22 cellular contexts compared by ENCODE assay signal in genomic region chr1:81597720-81598426, GRCh38.
"Had no signal": no experiment of that assay in that cellular context is flagged by ENCODE, and none has a peak within 500 bp of the region (broad histone marks: within the 10 kb centered on the region; RNA-seq: fewer than 3 reads in every experiment).

No MANE protein-coding gene starts in this region.

- H3K9me3 Mint-ChIP-seq: endodermal cell; stimulated activated memory B cell treated with anti-CD40 and anti-IgM and Interleukin-4, amounts not matched to agents 10 μg/mL and 1 μg/mL and 100 μg/mL, for 72 hours; stimulated activated naive CD8-positive, alpha-beta T cell treated with anti-CD3 and anti-CD28 coated beads, Interleukin-15, amount 100 ng/mL, for 72 hours had no signal

- DNase-seq: colonic mucosa; effector CD4-positive, alpha-beta T cell; endodermal cell; erythroblast; foreskin keratinocyte; immature natural killer cell; left ventricle myocardium inferior; lower lobe of right lung; midbrain; spleen; stimulated activated CD4-positive, alpha-beta T cell treated with anti-CD3 and anti-CD28 coated beads, Interleukin-15, amount 100 ng/mL, for 24 hours; stimulated activated CD4-positive, alpha-beta T cell treated with anti-CD3 and anti-CD28 coated beads, Interleukin-1b, Interleukin-23, amount 100 ng/mL, for 48 hours; stimulated activated CD4-positive, alpha-beta T cell treated with anti-CD3 and anti-CD28 coated beads, Interleukin-4, amount 100 ng/mL, for 24 hours; stimulated activated naive CD8-positive, alpha-beta T cell treated with anti-CD3 and anti-CD28 coated beads, Interleukin-15, amount 100 ng/mL, for 72 hours; transverse colon had no signal

- H3K36me3 Mint-ChIP-seq: memory B cell; stimulated activated memory B cell treated with anti-CD40 and anti-IgM and Interleukin-4, amounts not matched to agents 10 μg/mL and 1 μg/mL and 100 μg/mL, for 72 hours had no signal

- H3K27me3 Mint-ChIP-seq: memory B cell; natural killer cell treated with Interleukin-12 subunit alpha and Interleukin-12 subunit beta and Interleukin-15 and Interleukin-18, amount 100 ng/mL, for 72 hours; stimulated activated memory B cell treated with anti-CD40 and anti-IgM and Interleukin-4, amounts not matched to agents 10 μg/mL and 1 μg/mL and 100 μg/mL, for 72 hours; stimulated activated naive CD8-positive, alpha-beta T cell treated with anti-CD3 and anti-CD28 coated beads, Interleukin-15, amount 100 ng/mL, for 72 hours had no signal

- H3K4me1 ChIP-seq: colonic mucosa, foreskin keratinocyte, left ventricle myocardium inferior, lower lobe of right lung, spleen, transverse colon had no signal

- FAIRE-seq: endothelial cell of umbilical vein, keratinocyte had no signal

- H3K27ac ChIP-seq: colonic mucosa, foreskin keratinocyte, left ventricle myocardium inferior, lower lobe of right lung, spleen, thoracic aorta, transverse colon had no signal

- H3K4me3 Mint-ChIP-seq: endodermal cell; immature natural killer cell; memory B cell; natural killer cell treated with Interleukin-12 subunit alpha and Interleukin-12 subunit beta and Interleukin-15 and Interleukin-18, amount 100 ng/mL, for 72 hours; stimulated activated memory B cell treated with anti-CD40 and anti-IgM and Interleukin-4, amounts not matched to agents 10 μg/mL and 1 μg/mL and 100 μg/mL, for 72 hours; stimulated activated naive CD8-positive, alpha-beta T cell treated with anti-CD3 and anti-CD28 coated beads, Interleukin-15, amount 100 ng/mL, for 72 hours had no signal

- H3K27ac Mint-ChIP-seq: endodermal cell; immature natural killer cell; memory B cell; natural killer cell treated with Interleukin-12 subunit alpha and Interleukin-12 subunit beta and Interleukin-15 and Interleukin-18, amount 100 ng/mL, for 72 hours; stimulated activated memory B cell treated with anti-CD40 and anti-IgM and Interleukin-4, amounts not matched to agents 10 μg/mL and 1 μg/mL and 100 μg/mL, for 72 hours; stimulated activated naive CD8-positive, alpha-beta T cell treated with anti-CD3 and anti-CD28 coated beads, Interleukin-15, amount 100 ng/mL, for 72 hours had no signal

- H3K4me1 Mint-ChIP-seq: immature natural killer cell; memory B cell; stimulated activated memory B cell treated with anti-CD40 and anti-IgM and Interleukin-4, amounts not matched to agents 10 μg/mL and 1 μg/mL and 100 μg/mL, for 72 hours; stimulated activated naive CD8-positive, alpha-beta T cell treated with anti-CD3 and anti-CD28 coated beads, Interleukin-15, amount 100 ng/mL, for 72 hours had no signal

- H3K36me3 ChIP-seq: colonic mucosa, left ventricle myocardium inferior, lower lobe of right lung, spleen, thoracic aorta, transverse colon had no signal

- H3K9me3 ChIP-seq: colonic mucosa, left ventricle myocardium inferior, lower lobe of right lung, spleen, thoracic aorta, transverse colon had no signal

- H3K4me3 ChIP-seq: colonic mucosa, left ventricle myocardium inferior, lower lobe of right lung, spleen, thoracic aorta, transverse colon had no signal

- ATAC-seq: foreskin keratinocyte; lower lobe of right lung; natural killer cell treated with Interleukin-12 subunit alpha and Interleukin-12 subunit beta and Interleukin-15 and Interleukin-18, amount 100 ng/mL, for 72 hours; sciatic nerve; stimulated activated memory B cell treated with anti-CD40 and anti-IgM and Interleukin-4, amounts not matched to agents 10 μg/mL and 1 μg/mL and 100 μg/mL, for 72 hours; stimulated activated naive CD8-positive, alpha-beta T cell treated with anti-CD3 and anti-CD28 coated beads, Interleukin-15, amount 100 ng/mL, for 72 hours had no signal

- H3K27me3 ChIP-seq: colonic mucosa, foreskin keratinocyte, spleen, transverse colon had no signal
